In the genomic region with DNA sequence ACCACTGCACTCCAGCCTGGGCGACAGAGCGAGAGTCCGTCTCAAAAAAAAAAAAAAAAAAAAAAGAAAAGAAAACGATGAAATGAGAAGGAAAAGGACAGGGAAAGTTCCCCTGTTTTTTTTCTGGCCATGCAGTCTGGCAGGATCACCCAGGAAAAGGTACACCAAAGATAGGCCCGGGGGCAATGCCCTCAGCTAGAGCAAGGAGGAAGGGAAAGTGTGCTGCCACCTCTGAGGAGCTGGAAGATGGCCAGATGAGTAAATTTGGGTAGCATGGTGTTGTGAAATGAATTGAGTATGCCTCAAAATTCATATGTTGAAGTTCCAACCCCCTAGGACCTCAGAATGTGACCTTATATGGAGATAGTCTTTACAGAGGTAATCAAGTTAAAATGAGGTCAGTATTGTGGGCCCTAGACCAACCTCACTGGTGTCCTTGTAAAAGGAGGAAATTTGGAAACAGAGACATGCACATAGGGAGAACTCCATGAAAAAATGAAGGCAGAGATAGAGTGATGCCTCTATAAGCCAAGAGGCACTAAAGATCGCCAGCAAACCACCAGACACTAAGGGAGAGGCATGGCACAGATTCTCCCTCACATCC, we compare ENCODE assay signal across 31 cellular contexts. TPM values are rescaled to one million over a fixed set of nuclear protein-coding genes. Genes with fewer than 3 reads are reported as not detected.
"Had no signal": no experiment of that assay in that cellular context is flagged by ENCODE, and none has a peak within 500 bp of the region (broad histone marks: within the 10 kb centered on the region; RNA-seq: fewer than 3 reads in every experiment).

No MANE protein-coding gene starts in this region.

- ATAC-seq: activated CD4-positive, alpha-beta T cell treated with anti-CD3 and anti-CD28 coated beads for 36 hours; activated CD8-positive, alpha-beta T cell treated with anti-CD3 and anti-CD28 coated beads, Interleukin-2, amount 10 ng/mL, durations not matched to agents 7 days and 5 days; activated naive CD4-positive, alpha-beta T cell treated with anti-CD3 and anti-CD28 coated beads, Interleukin-2, amount 50 U/mL, for 72 hours; activated T-cell treated with anti-CD3 and anti-CD28 coated beads, Interleukin-2, amount 50 U/mL, for 72 hours; gastroesophageal sphincter; heart right ventricle had no signal

- H3K27me3 ChIP-seq: ascending aorta, brain microvascular endothelial cell, esophagus squamous epithelium, gastroesophageal sphincter had no signal

- H3K36me3 ChIP-seq: ascending aorta, brain microvascular endothelial cell, colonic mucosa, esophagus squamous epithelium, gastroesophageal sphincter, heart right ventricle had no signal

- H3K4me1 ChIP-seq: ascending aorta, colonic mucosa, esophagus squamous epithelium had no signal

- DNase-seq: activated CD4-positive, alpha-beta memory T cell treated with anti-CD3 and anti-CD28 coated beads for 36 hours; activated CD4-positive, alpha-beta T cell treated with anti-CD3 and anti-CD28 coated beads for 36 hours; activated CD4-positive, alpha-beta T cell treated with anti-CD3 and anti-CD28 coated beads, Interleukin-2, amount 10 ng/mL, durations not matched to agents 24 days and 14 days; activated CD4-positive, CD25-positive, alpha-beta regulatory T cell; activated CD4-positive, CD25-positive, alpha-beta regulatory T cell treated with anti-CD3 and anti-CD28 coated beads, Interleukin-2, amount 50 U/mL, for 72 hours; activated CD8-positive, alpha-beta memory T cell treated with anti-CD3 and anti-CD28 coated beads, Interleukin-2, amount 50 U/mL, for 48 hours; activated CD8-positive, alpha-beta T cell treated with anti-CD3 and anti-CD28 coated beads, Interleukin-2, amount 10 ng/mL, durations not matched to agents 7 days and 5 days; activated gamma-delta T cell; activated naive CD4-positive, alpha-beta T cell; activated naive CD4-positive, alpha-beta T cell treated with anti-CD3 and anti-CD28 coated beads, Interleukin-2, amount 10 ng/mL, durations not matched to agents 7 days and 5 days; activated naive CD8-positive, alpha-beta T cell treated with anti-CD3 and anti-CD28 coated beads, Interleukin-2, amount 10 ng/mL, durations not matched to agents 7 days and 5 days; activated T-cell treated with anti-CD3 and anti-CD28 coated beads for 4 hours; activated T-cell treated with anti-CD3 and anti-CD28 coated beads, Interleukin-2, amount 50 U/mL, for 24 hours; activated T-cell treated with anti-CD3 and anti-CD28 coated beads, Interleukin-2, amount 50 U/mL, for 72 hours; brain microvascular endothelial cell; central memory CD4-positive, alpha-beta T cell; cerebellar nuclear complex; colonic mucosa; effector CD8-positive, alpha-beta T cell; esophagus squamous epithelium; foreskin melanocyte; heart right ventricle; T-helper 1 cell; T-helper 2 cell had no signal

- FAIRE-seq: endometrium, endothelial cell of umbilical vein had no signal

- H3K4me3 ChIP-seq: ascending aorta, colonic mucosa, esophagus squamous epithelium, gastroesophageal sphincter, heart right ventricle had no signal

- H3K27ac ChIP-seq: ascending aorta, brain microvascular endothelial cell, colonic mucosa, epithelial cell of prostate, esophagus squamous epithelium, heart right ventricle had no signal

- H3K9me3 ChIP-seq: ascending aorta, colonic mucosa, esophagus squamous epithelium, gastroesophageal sphincter, heart right ventricle had no signal

RNA-seq across cellular contexts. Expression of gene MAOB, which starts 28.9 kb away (rescaled TPM):
- total RNA-seq: activated CD4-positive, alpha-beta T cell treated with anti-CD3 and anti-CD28 coated beads, Interleukin-2, amount 10 ng/mL, durations not matched to agents 24 days and 14 days; activated CD8-positive, alpha-beta T cell treated with anti-CD3 and anti-CD28 coated beads, Interleukin-2, amount 10 ng/mL, durations not matched to agents 7 days and 5 days; activated naive CD4-positive, alpha-beta T cell treated with anti-CD3 and anti-CD28 coated beads, Interleukin-2, amount 50 U/mL, for 72 hours; activated naive CD8-positive, alpha-beta T cell treated with anti-CD3 and anti-CD28 coated beads, Interleukin-2, amount 10 ng/mL, durations not matched to agents 7 days and 5 days; dermis microvascular lymphatic vessel endothelial cell; endothelial cell of umbilical vein had no signal
- polyA plus RNA-seq: endothelial cell of umbilical vein had no signal
